In genomic region chr2:162243305-162243693, GRCh38 we compare ENCODE assay signal across 10 cellular contexts. TPM values are rescaled to one million over a fixed set of nuclear protein-coding genes. Genes with fewer than 3 reads are reported as not detected.
DNase-seq lines count a peak whose midpoint lies in the region; ATAC-seq and TF ChIP-seq lines count a peak whose summit lies in the region.
"Had no signal": no experiment of that assay in that cellular context is flagged by ENCODE, and none has a peak within 500 bp of the region (broad histone marks: within the 10 kb centered on the region; RNA-seq: fewer than 3 reads in every experiment).

FAP (minus strand) TSS chr2:162243445; CDS start chr2:162243327, 118 bp downstream.

- H3K27ac ChIP-seq in cingulate gyrus (ENCODE audit: low read depth, low read length) = peak within 1 kb of the TSS; percentile 47
- peak within 1 kb of the TSS in 1 of 4 donors; percentile 32 for H3K27ac ChIP-seq in Peyer's patch

- TF ChIP-seq POLR2A in Peyer's patch (IDR thresholded peaks at IDR 0.05) = no peak

- no peaks in the 10 kb centered on the region for H3K9me3 ChIP-seq in Peyer's patch

- ATAC-seq in HG02678 (IDR thresholded peaks at IDR 0.05; ENCODE audit: unreplicated experiment) (no peak), HG03025 (IDR thresholded peaks at IDR 0.05; ENCODE audit: low FRiP score, unreplicated experiment) (no peak)

- DNase-seq in HFF-Myc (ENCODE audit: extremely low read depth, low read depth) (peak; percentile 86), left kidney (ENCODE audit: low read depth, low spot score) (peak; percentile 13), superior temporal gyrus (ENCODE audit: extremely low spot score) (peak; percentile 48), Peyer's patch (no peak)
- DNase-seq in stimulated activated CD4-positive, alpha-beta T cell treated with anti-CD3 and anti-CD28 coated beads, Interleukin-4, amount 100 ng/mL, for 1 hour = no peak
- DNase-seq: activated naive CD8-positive, alpha-beta T cell treated with anti-CD3 and anti-CD28 coated beads for 36 hours; NCI-H2171 treated with DMSO at 0.1 percent for 48 hours had no signal

- no peaks in the 10 kb centered on the region for H3K27me3 ChIP-seq in Peyer's patch

- H3K4me3 ChIP-seq in HFF-Myc (replicated peaks; ENCODE audit: low read depth, low read length) (peak within 1 kb of the TSS; percentile 63), Peyer's patch (no peak within 1 kb of the TSS)

- H3K36me3 ChIP-seq in Peyer's patch = no peaks in the 10 kb centered on the region

- TF ChIP-seq CTCF in HFF-Myc (IDR thresholded peaks at IDR 0.05; ENCODE audit: low read depth, low read length, missing control alignments) = no peak
- TF ChIP-seq CTCF in Peyer's patch (IDR thresholded peaks at IDR 0.05) = no peak

- H3K4me1 ChIP-seq in Peyer's patch = no peaks in the 10 kb centered on the region

RNA-seq across cellular contexts. Expression of gene FAP, which starts in this region (rescaled TPM):
- 1 to 10 TPM in 3 of 4 donors, not detected in 1; 1.9 to 2.6 (median 2.3) TPM for total RNA-seq in Peyer's patch
- total RNA-seq: activated naive CD8-positive, alpha-beta T cell treated with anti-CD3 and anti-CD28 coated beads for 36 hours had no signal

Comparison
In these comparisons a context has a peak if more than half of its experiments do, and no peak if none do; other contexts are left out.
1. DNase-seq: peak in HFF-Myc (single experiment), left kidney (single experiment) and superior temporal gyrus (single experiment); none in stimulated activated CD4-positive, alpha-beta T cell treated with anti-CD3 and anti-CD28 coated beads, Interleukin-4, amount 100 ng/mL, for 1 hour (single experiment) and Peyer's patch (0 of 3).